Comparison of ENCODE assay signal across 1 cellular context in the genomic region with DNA sequence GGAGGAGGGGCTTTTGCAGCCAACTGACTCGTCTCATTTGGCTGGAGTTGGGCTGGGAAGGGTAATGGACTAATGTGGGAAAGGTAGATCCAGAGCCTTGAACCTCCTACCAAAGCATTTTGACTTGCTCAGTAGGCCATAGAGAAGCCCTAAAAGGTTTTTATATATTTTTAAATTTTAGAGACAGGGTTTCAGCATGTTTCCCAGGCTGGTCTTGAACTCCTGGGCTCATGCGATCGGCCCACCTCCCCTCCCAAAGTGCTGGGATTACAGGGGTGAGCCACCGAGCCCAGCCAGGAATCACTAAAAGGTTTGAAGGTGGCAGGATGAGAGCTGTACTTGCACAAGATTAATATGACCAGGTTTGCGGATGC.
TF ChIP-seq lines count a peak whose summit lies in the region.

No MANE protein-coding gene starts in this region.

TF ChIP-seq in H1, 55 proteins besides CTCF, POLR2A, EP300 and RAD21:
- no peak for TF ChIP-seq SUZ12 (IDR thresholded peaks at IDR 0.05; ENCODE audit: low read length)
- TF ChIP-seq MAFK (IDR thresholded peaks at IDR 0.05; ENCODE audit: low read depth, low read length), result no peak
- no peak for TF ChIP-seq GTF2F1 (IDR thresholded peaks at IDR 0.05; ENCODE audit: borderline replicate concordance, low read depth, low read length)
- TF ChIP-seq EZH2 (IDR thresholded peaks at IDR 0.05; ENCODE audit: low read depth, low read length, severe bottlenecking), result no peak
- TF ChIP-seq RNF2 (IDR thresholded peaks at IDR 0.05; ENCODE audit: borderline replicate concordance, low read depth, low read length, missing control alignments, poor library complexity, severe bottlenecking), result no peak
- no peak for TF ChIP-seq CHD2 (IDR thresholded peaks at IDR 0.05; ENCODE audit: low read length)
- no peak for TF ChIP-seq JUN (IDR thresholded peaks at IDR 0.05; ENCODE audit: low read depth, low read length)
- no peak for TF ChIP-seq TAF7 (optimal IDR thresholded peaks at IDR 0.05; ENCODE audit: borderline replicate concordance, low read depth, low read length)
- TF ChIP-seq EGR1 (IDR thresholded peaks at IDR 0.05; ENCODE audit: borderline replicate concordance, low read depth, low read length), result no peak
- no peak for TF ChIP-seq NRF1 (IDR thresholded peaks at IDR 0.05; ENCODE audit: low read depth, low read length)
- no peak for TF ChIP-seq SRF (IDR thresholded peaks at IDR 0.05; ENCODE audit: low read depth, low read length)
- TF ChIP-seq SP1 (IDR thresholded peaks at IDR 0.05; ENCODE audit: low read depth, low read length), result no peak
- no peak for TF ChIP-seq TCF12 (IDR thresholded peaks at IDR 0.05; ENCODE audit: low read depth, low read length)
- TF ChIP-seq GABPA (IDR thresholded peaks at IDR 0.05; ENCODE audit: borderline replicate concordance, insufficient read depth, low read length), result no peak
- TF ChIP-seq NANOG (IDR thresholded peaks at IDR 0.05; ENCODE audit: insufficient read depth, low read depth, low read length, poor library complexity, severe bottlenecking), result no peak
- no peak for TF ChIP-seq TAF1 (IDR thresholded peaks at IDR 0.05; ENCODE audit: low read depth, low read length)
